Comparison of ENCODE assay signal across 16 cellular contexts in the genomic region with DNA sequence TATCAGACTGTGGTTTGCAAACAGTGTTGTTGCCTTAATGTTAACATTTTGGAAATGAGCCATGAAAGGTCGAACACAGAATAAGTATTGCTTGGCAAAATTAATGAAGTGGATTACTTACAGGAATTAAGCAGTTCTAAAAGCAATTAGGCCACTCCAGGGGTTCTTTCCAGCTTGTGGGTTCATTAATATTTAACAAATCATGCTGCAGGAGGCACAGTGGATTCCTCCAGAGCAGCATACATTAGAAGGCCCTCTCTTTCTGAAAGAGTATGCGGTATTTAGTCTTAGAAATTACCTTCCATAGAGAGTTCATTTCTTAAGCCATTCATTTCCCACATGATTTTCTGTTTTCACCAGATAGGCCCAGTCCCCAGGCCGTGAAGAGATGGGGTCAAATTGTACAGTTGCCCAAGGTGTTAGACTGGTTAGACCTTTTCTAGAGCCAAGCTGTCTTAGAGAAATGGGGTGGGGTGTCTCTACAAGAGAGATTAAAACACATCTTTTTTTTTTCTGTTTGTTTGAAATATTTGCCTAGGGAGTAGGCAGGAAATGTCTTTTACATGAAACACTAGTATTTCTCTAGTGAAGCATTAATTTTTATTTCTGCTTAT. TPM values are rescaled to one million over a fixed set of nuclear protein-coding genes. Genes with fewer than 3 reads are reported as not detected.
DNase-seq lines count a peak whose midpoint lies in the region; ATAC-seq and TF ChIP-seq lines count a peak whose summit lies in the region.
"Had no signal": no experiment of that assay in that cellular context is flagged by ENCODE, and none has a peak within 500 bp of the region (broad histone marks: within the 10 kb centered on the region; RNA-seq: fewer than 3 reads in every experiment).

No MANE protein-coding gene starts in this region.

- H2BK5ac ChIP-seq in mesendoderm (ENCODE audit: low read length), result no peak overlapping the region

- in situ Hi-C loops in GM23248 (cut with MboI), result no loop called here

- H4K20me1 ChIP-seq in GM23248 (ENCODE audit: insufficient read depth), result no peaks in the 10 kb centered on the region

- H3K9me3 Mint-ChIP-seq in stimulated activated memory B cell treated with anti-CD40 and anti-IgM and Interleukin-4, amounts not matched to agents 10 μg/mL and 1 μg/mL and 100 μg/mL, for 72 hours, result no peaks in the 10 kb centered on the region
- H3K9me3 Mint-ChIP-seq: natural killer cell treated with Interleukin-12 subunit alpha and Interleukin-12 subunit beta and Interleukin-15 and Interleukin-18, amount 100 ng/mL, for 72 hours had no signal

- BruUV-seq in A673 (replicated peaks; lab: Mats Ljungman, UMichigan), result no TSS peak

- H3K4me3 ChIP-seq in A673 (ENCODE audit: low read depth, low read length, poor library complexity, severe bottlenecking), result no peak overlapping the region
- no peak overlapping the region for H3K4me3 ChIP-seq in GM23248
- no peak overlapping the region for H3K4me3 ChIP-seq in choroid plexus epithelial cell (ENCODE audit: low read depth, low read length)
- no peak overlapping the region for H3K4me3 ChIP-seq in mesendoderm (ENCODE audit: low read length)
- H3K4me3 ChIP-seq: MG63 had no signal

- intact Hi-C loops in A673 (cut with micrococcal nuclease; ENCODE audit: unreplicated experiment), result loop anchor here (5.0 to 10.0 kb wide), 2 partner anchors 121 to 383 kb away; no protein-coding TSS in a partner anchor
- intact Hi-C loops in posterior cingulate gyrus (cut with DNase I), result no loop called here

- H3K36me3 ChIP-seq in A673 (ENCODE audit: insufficient read depth, low read length, poor library complexity, severe bottlenecking) (no peaks in the 10 kb centered on the region), GM23248 (ENCODE audit: low read depth) (no peaks in the 10 kb centered on the region), mesendoderm (ENCODE audit: control insufficient read depth, insufficient read depth, low read length) (no peaks in the 10 kb centered on the region)
- H3K36me3 ChIP-seq: MG63 had no signal

- POLR2A ChIA-PET in A673 (lab: Charles Lee; ENCODE audit: low non-redundant PET), result interaction anchor here (0.7 kb wide), 1 partner anchor 433 kb away, joined by 7 read pairs; no protein-coding TSS in a partner anchor

- no peaks in the 10 kb centered on the region for H3K9me2 ChIP-seq in GM23248 (ENCODE audit: insufficient read depth)

- H3K56ac ChIP-seq in mesendoderm (ENCODE audit: low read length), result no peak overlapping the region

- H3K27me3 Mint-ChIP-seq in stimulated activated memory B cell treated with anti-CD40 and anti-IgM and Interleukin-4, amounts not matched to agents 10 μg/mL and 1 μg/mL and 100 μg/mL, for 72 hours, result peaks cover under 1% of the 10 kb centered on the region
- H3K27me3 Mint-ChIP-seq: natural killer cell treated with Interleukin-12 subunit alpha and Interleukin-12 subunit beta and Interleukin-15 and Interleukin-18, amount 100 ng/mL, for 72 hours had no signal

- H3K4me1 ChIP-seq in A673 (ENCODE audit: insufficient read depth, low read length, poor library complexity, severe bottlenecking) (peaks cover 58% of the 10 kb centered on the region), GM23248 (ENCODE audit: insufficient read depth) (peaks cover 24% of the 10 kb centered on the region; the same call in 1 of the 2 replicates), mesendoderm (ENCODE audit: control insufficient read depth, low read depth, low read length) (no peaks in the 10 kb centered on the region)

- DNase-seq in A673 (ENCODE audit: low spot score), result peak; percentile 85
- DNase-seq in GM23248, result peak; percentile 10
- peak; percentile 30 for DNase-seq in choroid plexus epithelial cell (ENCODE audit: low read depth)
- DNase-seq in mesendoderm, result no peak
- no peak for DNase-seq in T1000 (lab: John Stamatoyannopoulos, UW)
- DNase-seq in stimulated activated CD4-positive, alpha-beta T cell treated with anti-CD3 and anti-CD28 coated beads, Interleukin-4, amount 100 ng/mL, for 4 hours, result no peak
- DNase-seq in posterior cingulate gyrus, result no peak
- DNase-seq: activated CD4-positive, CD25-positive, alpha-beta regulatory T cell; activated T-cell treated with anti-CD3 and anti-CD28 coated beads for 4 hours; MG63; NCI-H526; stimulated activated CD8-positive, alpha-beta memory T cell treated with anti-CD3 and anti-CD28 coated beads, Interleukin-4, amount 100 ng/mL, for 48 hours had no signal

- no peaks in the 10 kb centered on the region for H3K36me3 Mint-ChIP-seq in stimulated activated memory B cell treated with anti-CD40 and anti-IgM and Interleukin-4, amounts not matched to agents 10 μg/mL and 1 μg/mL and 100 μg/mL, for 72 hours
- H3K36me3 Mint-ChIP-seq: natural killer cell treated with Interleukin-12 subunit alpha and Interleukin-12 subunit beta and Interleukin-15 and Interleukin-18, amount 100 ng/mL, for 72 hours had no signal

- TF ChIP-seq CTCF in A673 (conservative IDR thresholded peaks at IDR 0.05; ENCODE audit: low read depth, low read length) (no peak), choroid plexus epithelial cell (conservative IDR thresholded peaks at IDR 0.05; ENCODE audit: low read depth, low read length) (no peak)

- no peak overlapping the region for H2BK15ac ChIP-seq in mesendoderm (replicated peaks; ENCODE audit: low read depth)

- H2AK5ac ChIP-seq in mesendoderm (ENCODE audit: low read length), result no peak overlapping the region

- H3K79me1 ChIP-seq in mesendoderm (ENCODE audit: low read length), result no peaks in the 10 kb centered on the region

- no peak overlapping the region for H3K23ac ChIP-seq in mesendoderm (ENCODE audit: low read length)

- no peak overlapping the region for H2BK120ac ChIP-seq in mesendoderm (ENCODE audit: low read depth, low read length)

- H3K4me2 ChIP-seq in GM23248 (ENCODE audit: unreplicated experiment) (peak overlapping the region; percentile 26), mesendoderm (ENCODE audit: low read length) (no peak overlapping the region)

- ATAC-seq in stimulated activated memory B cell treated with anti-CD40 and anti-IgM and Interleukin-4, amounts not matched to agents 10 μg/mL and 1 μg/mL and 100 μg/mL, for 72 hours, result no peak
- ATAC-seq: natural killer cell treated with Interleukin-12 subunit alpha and Interleukin-12 subunit beta and Interleukin-15 and Interleukin-18, amount 100 ng/mL, for 72 hours; SK-N-SH treated with all-trans-retinoic acid at 6 μM for 48 hours had no signal

- H3K18ac ChIP-seq in mesendoderm (ENCODE audit: low read length), result peak overlapping the region; percentile 30

- H3K27ac Mint-ChIP-seq in stimulated activated memory B cell treated with anti-CD40 and anti-IgM and Interleukin-4, amounts not matched to agents 10 μg/mL and 1 μg/mL and 100 μg/mL, for 72 hours, result no peak overlapping the region
- H3K27ac Mint-ChIP-seq: natural killer cell treated with Interleukin-12 subunit alpha and Interleukin-12 subunit beta and Interleukin-15 and Interleukin-18, amount 100 ng/mL, for 72 hours had no signal

- H4K8ac ChIP-seq in mesendoderm (ENCODE audit: low read depth, low read length), result no peak overlapping the region

- peak overlapping the region; percentile 64 for H2AFZ ChIP-seq in GM23248

- H3K9ac ChIP-seq in GM23248 (no peak overlapping the region), mesendoderm (ENCODE audit: low read length) (no peak overlapping the region)

- H3K27ac ChIP-seq in A673 (ENCODE audit: low read depth, low read length, poor library complexity, severe bottlenecking), result peak overlapping the region; percentile 60
- no peak overlapping the region for H3K27ac ChIP-seq in GM23248
- H3K27ac ChIP-seq in mesendoderm (ENCODE audit: low read depth, low read length), result no peak overlapping the region

- no peak overlapping the region for H4K5ac ChIP-seq in mesendoderm (ENCODE audit: low read length)

- H3K27me3 ChIP-seq in A673 (replicated peaks; ENCODE audit: insufficient read depth, low read depth, low read length, poor library complexity) (no peaks in the 10 kb centered on the region), GM23248 (replicated peaks; ENCODE audit: insufficient read depth) (no peaks in the 10 kb centered on the region), mesendoderm (ENCODE audit: insufficient read depth, low read length, poor library complexity) (no peaks in the 10 kb centered on the region)
- H3K27me3 ChIP-seq: MG63 had no signal

- H3K79me2 ChIP-seq in GM23248 (ENCODE audit: insufficient read depth) (no peaks in the 10 kb centered on the region), mesendoderm (ENCODE audit: control insufficient read depth, insufficient read depth, low read length) (no peaks in the 10 kb centered on the region)

- H3K4ac ChIP-seq in mesendoderm (ENCODE audit: low read depth, low read length), result no peak overlapping the region

- H3K4me1 Mint-ChIP-seq in stimulated activated memory B cell treated with anti-CD40 and anti-IgM and Interleukin-4, amounts not matched to agents 10 μg/mL and 1 μg/mL and 100 μg/mL, for 72 hours, result peaks cover 15% of the 10 kb centered on the region

- no peak overlapping the region for H3K4me3 Mint-ChIP-seq in stimulated activated memory B cell treated with anti-CD40 and anti-IgM and Interleukin-4, amounts not matched to agents 10 μg/mL and 1 μg/mL and 100 μg/mL, for 72 hours
- H3K4me3 Mint-ChIP-seq: natural killer cell treated with Interleukin-12 subunit alpha and Interleukin-12 subunit beta and Interleukin-15 and Interleukin-18, amount 100 ng/mL, for 72 hours had no signal

- WGBS in GM23248 (ENCODE audit: low coverage in 1 of 2, low lambda C conversion rate in 2 of 2, missing lambda C conversion rate in 2 of 2), 2 experiments, result 83 to 94% methylated on average over 3 of the region's 3 CpGs
- WGBS in mesendoderm (ENCODE audit: extremely low coverage, insufficient coverage, low lambda C conversion rate), result no CpG with 5 or more reads among the region's 3 CpGs

- H3K9me3 ChIP-seq in A673 (ENCODE audit: low read depth, low read length, poor library complexity, severe bottlenecking) (no peaks in the 10 kb centered on the region), GM23248 (ENCODE audit: low read depth) (no peaks in the 10 kb centered on the region)
- H3K9me3 ChIP-seq: MG63 had no signal

- H3F3A ChIP-seq in GM23248 (ENCODE audit: insufficient read depth), result no peaks in the 10 kb centered on the region

- CTCF ChIA-PET in A673 (lab: Charles Lee), result no interaction called here

RNA-seq across cellular contexts. Expression of a gene that starts 40.0 kb away (rescaled TPM):
- not detected in 2 replicates for total RNA-seq in A673 (2021)
- total RNA-seq in GM23248 (2014; rRNA removed; shearing (Covaris generic)), result not detected in 2 replicates
- not detected in 2 replicates for polyA plus RNA-seq in GM23248 (2016; fragmentation: Nextera tagmentation; extraction: Ambion mirVana)
- polyA plus RNA-seq in mesendoderm (2013, experiment 1 of 2), result not detected
- not detected for polyA plus RNA-seq in mesendoderm (2013, experiment 2 of 2)
- total RNA-seq: natural killer cell treated with Interleukin-12 subunit alpha and Interleukin-12 subunit beta and Interleukin-15 and Interleukin-18, amount 100 ng/mL, for 72 hours had no signal
- polyA plus RNA-seq: BJ had no signal

Comparison
In these comparisons a context has a peak if more than half of its experiments do, and no peak if none do; other contexts are left out.
1. DNase-seq: peak in A673 (single experiment), GM23248 (single experiment) and choroid plexus epithelial cell (single experiment); none in mesendoderm (single experiment), T1000 (single experiment), stimulated activated CD4-positive, alpha-beta T cell treated with anti-CD3 and anti-CD28 coated beads, Interleukin-4, amount 100 ng/mL, for 4 hours (0 of 2) and posterior cingulate gyrus (0 of 10).